Comparison of ENCODE assay signal across 9 cellular contexts in the genomic region with DNA sequence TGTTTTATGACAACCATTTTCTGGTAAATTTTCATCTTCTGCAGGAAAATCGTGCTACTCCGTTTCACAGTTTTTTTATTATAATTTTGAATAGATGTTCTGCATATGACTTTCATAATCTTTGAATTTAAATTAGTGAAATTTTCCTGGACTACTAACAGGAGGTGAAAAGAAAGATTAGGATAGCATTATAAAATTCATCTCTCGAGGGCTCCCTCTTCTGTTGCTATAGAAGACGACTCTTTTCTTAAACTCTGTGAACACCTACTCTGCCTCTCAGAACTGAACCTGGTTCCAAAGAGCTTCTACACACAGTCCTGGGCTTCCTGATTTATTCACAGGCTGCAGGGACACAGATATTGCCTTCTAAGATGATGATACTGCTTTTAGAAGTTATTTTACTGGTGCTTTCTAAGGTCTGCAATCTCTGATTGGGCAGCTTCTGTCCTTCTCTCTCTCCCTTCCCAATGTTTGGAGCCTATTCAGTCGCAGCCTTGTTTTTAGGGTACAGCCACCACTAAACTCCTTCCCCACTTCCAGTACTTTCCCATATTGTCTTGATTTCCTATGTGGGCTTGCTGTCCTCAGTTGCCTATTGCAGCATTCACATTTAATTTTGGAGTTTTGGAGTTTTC. TPM values are rescaled to one million over a fixed set of nuclear protein-coding genes. Genes with fewer than 3 reads are reported as not detected.
DNase-seq lines count a peak whose midpoint lies in the region; ATAC-seq and TF ChIP-seq lines count a peak whose summit lies in the region.
"Had no signal": no experiment of that assay in that cellular context is flagged by ENCODE, and none has a peak within 500 bp of the region (broad histone marks: within the 10 kb centered on the region; RNA-seq: fewer than 3 reads in every experiment).

No MANE protein-coding gene starts in this region.

- no peaks in the 10 kb centered on the region for H4K20me1 ChIP-seq in neural progenitor cell (ENCODE audit: low read depth)

- H3K27me3 Mint-ChIP-seq in neural progenitor cell (ENCODE audit: insufficient read depth, low read depth), result no peaks in the 10 kb centered on the region

- no peaks in the 10 kb centered on the region for H3K27me3 ChIP-seq in neural progenitor cell

- no peak overlapping the region for H3K27ac Mint-ChIP-seq in neural progenitor cell
- H3K27ac Mint-ChIP-seq: activated naive CD8-positive, alpha-beta T cell; T-helper 1 cell treated with Interleukin-12 subunit alpha and Interleukin-12 subunit beta and Interleukin-4 antibody, amounts not matched to agents 30 μg/mL and 1 μg/mL, for 36 hours had no signal

- H2AFZ ChIP-seq in neural progenitor cell (replicated peaks), result peak overlapping the region; percentile 50

- H3K9ac ChIP-seq in neural progenitor cell, result no peak overlapping the region

- H3K9me3 Mint-ChIP-seq in neural progenitor cell, result no peaks in the 10 kb centered on the region

- no peaks in the 10 kb centered on the region for H3K4me1 ChIP-seq in neural progenitor cell

- H3K79me2 ChIP-seq in neural progenitor cell (ENCODE audit: low read depth), result no peaks in the 10 kb centered on the region

- H3K4me3 Mint-ChIP-seq in neural progenitor cell, result no peak overlapping the region
- H3K4me3 Mint-ChIP-seq: activated naive CD8-positive, alpha-beta T cell; T-helper 1 cell treated with Interleukin-12 subunit alpha and Interleukin-12 subunit beta and Interleukin-4 antibody, amounts not matched to agents 30 μg/mL and 1 μg/mL, for 36 hours had no signal

- in situ Hi-C loops in KBM-7 (cut with MboI; ENCODE audit: low pct_unique_long_range_greater_than_20kb, low sequenced_read_pairs) (no loop called here), T47D (cut with HindIII; ENCODE audit: low pct_unique_long_range_greater_than_20kb, low sequenced_read_pairs) (no loop called here)

- H3K36me3 ChIP-seq in neural progenitor cell, result no peaks in the 10 kb centered on the region

- no peaks in the 10 kb centered on the region for H3F3A ChIP-seq in neural progenitor cell (ENCODE audit: low read depth)

- H3K36me3 Mint-ChIP-seq in neural progenitor cell, result peaks cover 7% of the 10 kb centered on the region
- H3K36me3 Mint-ChIP-seq: activated naive CD8-positive, alpha-beta T cell had no signal

- no peaks in the 10 kb centered on the region for H3K9me3 ChIP-seq in neural progenitor cell (ENCODE audit: low read depth)

- ATAC-seq in GM18498 (IDR thresholded peaks at IDR 0.05; ENCODE audit: unreplicated experiment), result no peak

- DNase-seq in GF-D8 (lab: John Stamatoyannopoulos, UW) (peak; percentile 25), KBM-7 (peak; percentile 32), T47D (ENCODE audit: low read depth in 1 of 2, low spot score in 1 of 2) (peak; percentile 11 to 43), neural progenitor cell (ENCODE audit: low spot score) (peak; percentile 17), NCI-H1436 treated with DMSO at 0.1 percent for 48 hours (lab: John Stamatoyannopoulos, UW) (no peak), nucleus accumbens (lab: John Stamatoyannopoulos, UW) (no peak)

- no peaks in the 10 kb centered on the region for H3K4me1 Mint-ChIP-seq in neural progenitor cell

- no peak overlapping the region for H3K4me3 ChIP-seq in neural progenitor cell

- no peak overlapping the region for H3K27ac ChIP-seq in neural progenitor cell

- no peak overlapping the region for H3K4me2 ChIP-seq in neural progenitor cell

- TF ChIP-seq CTCF in neural progenitor cell (IDR thresholded peaks at IDR 0.05), result peak; percentile 49

RNA-seq across cellular contexts. Expression of gene SAP30, which starts 10.1 kb away (rescaled TPM):
- 36.7 and 63.5 TPM in 2 replicates for total RNA-seq in neural progenitor cell (ENCODE audit: low replicate concordance)

RNA-seq across cellular contexts. Expression of gene HMGB2, which starts 26.5 kb away (rescaled TPM):
- total RNA-seq in neural progenitor cell (ENCODE audit: low replicate concordance), result 655 and 1,033 TPM in 2 replicates

RNA-seq across cellular contexts. Expression of gene SCRG1, which starts 38.2 kb away (rescaled TPM):
- 0.37 and 0.40 TPM in 2 replicates for total RNA-seq in neural progenitor cell (ENCODE audit: low replicate concordance)

Comparison
In these comparisons a context has a peak if more than half of its experiments do, and no peak if none do; other contexts are left out.
1. DNase-seq: peak in GF-D8 (single experiment), KBM-7 (single experiment), T47D (2 of 2) and neural progenitor cell (single experiment); none in NCI-H1436 treated with DMSO at 0.1 percent for 48 hours (single experiment) and nucleus accumbens (0 of 56).